1 cellular context compared by ENCODE assay signal in genomic region chr3:42180901-42181300, GRCh38.
TF ChIP-seq lines count a peak whose summit lies in the region.

No MANE protein-coding gene starts in this region.

TF ChIP-seq in H1, 55 proteins besides CTCF, POLR2A, EP300 and RAD21:
- TF ChIP-seq NANOG (IDR thresholded peaks at IDR 0.05; ENCODE audit: insufficient read depth, low read depth, low read length, poor library complexity, severe bottlenecking) (no peak), SRF (IDR thresholded peaks at IDR 0.05; ENCODE audit: low read depth, low read length) (no peak), CEBPB (IDR thresholded peaks at IDR 0.05; ENCODE audit: low read depth, low read length) (no peak), TAF7 (optimal IDR thresholded peaks at IDR 0.05; ENCODE audit: borderline replicate concordance, low read depth, low read length) (no peak), BCL11A (IDR thresholded peaks at IDR 0.05; ENCODE audit: low read depth in 2 of 2, low read length in 2 of 2) (no peak), JUND (IDR thresholded peaks at IDR 0.05; ENCODE audit: low read length) (no peak), FOSL1 (IDR thresholded peaks at IDR 0.05; ENCODE audit: insufficient read depth, low read depth, low read length) (no peak), TBP (IDR thresholded peaks at IDR 0.05; ENCODE audit: low read depth, low read length) (no peak), YY1 (IDR thresholded peaks at IDR 0.05; ENCODE audit: low read depth, low read length) (no peak), NRF1 (IDR thresholded peaks at IDR 0.05; ENCODE audit: low read depth, low read length) (no peak), MAFK (IDR thresholded peaks at IDR 0.05; ENCODE audit: low read depth, low read length) (no peak), EZH2 (IDR thresholded peaks at IDR 0.05; ENCODE audit: low read depth, low read length, severe bottlenecking) (no peak), ZNF274 (IDR thresholded peaks at IDR 0.05; ENCODE audit: borderline replicate concordance, extremely low read depth, low read length) (no peak), CTBP2 (IDR thresholded peaks at IDR 0.05; ENCODE audit: borderline replicate concordance, insufficient read depth, insufficient read length, low read length) (no peak), POLR2AphosphoS5 (IDR thresholded peaks at IDR 0.05; ENCODE audit: low read depth, low read length) (no peak), RBBP5 (IDR thresholded peaks at IDR 0.05; ENCODE audit: borderline replicate concordance, low read depth, low read length) (no peak), SAP30 (IDR thresholded peaks at IDR 0.05; ENCODE audit: insufficient read depth, insufficient replicate concordance, low read length) (no peak)
